Comparison of ENCODE assay signal across 1 cellular context in genomic region chr17:80924111-80924806, GRCh38.
TF ChIP-seq lines count a peak whose summit lies in the region.

No MANE protein-coding gene starts in this region.

TF ChIP-seq in K562, 482 proteins besides CTCF, POLR2A, EP300 and RAD21 (continued from another document):
- TF ChIP-seq FOXO4 (CRISPR knock-in tag; IDR thresholded peaks at IDR 0.05) (no peak), ZBTB40 (IDR thresholded peaks at IDR 0.05) (no peak), ZBTB40 (CRISPR knock-in tag; IDR thresholded peaks at IDR 0.05) (no peak), ZBTB7A (IDR thresholded peaks at IDR 0.05; ENCODE audit: borderline replicate concordance, control insufficient read depth, low read depth, low read length) (no peak)
